Comparison of ENCODE assay signal across 26 cellular contexts in the genomic region with DNA sequence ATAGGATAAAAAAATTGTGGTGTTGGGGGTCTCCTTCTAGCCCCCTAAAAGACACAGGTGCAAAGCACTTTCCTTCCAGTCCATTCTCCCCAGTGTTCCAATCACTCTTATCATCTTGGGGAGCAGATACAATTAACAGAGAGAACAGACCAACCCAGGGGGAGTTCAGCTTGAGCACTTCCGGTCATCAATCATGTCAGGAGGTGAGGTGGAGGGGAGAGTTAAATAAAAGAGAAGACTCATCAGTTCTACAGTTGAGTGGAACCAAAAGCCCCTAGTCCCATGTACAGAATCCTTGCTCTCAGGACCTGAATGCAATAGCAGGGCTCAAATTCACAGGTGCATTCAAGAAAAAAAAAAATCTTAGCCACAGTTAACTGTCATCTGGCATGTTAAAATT.
"Had no signal": no experiment of that assay in that cellular context is flagged by ENCODE, and none has a peak within 500 bp of the region (broad histone marks: within the 10 kb centered on the region; RNA-seq: fewer than 3 reads in every experiment).

No MANE protein-coding gene starts in this region.

- H3K27me3 ChIP-seq: gastrocnemius medialis, left lung, right atrium auricular region, stomach, thyroid gland, vagina had no signal

- H3K27ac Mint-ChIP-seq: nephron progenitor cell had no signal

- H3K4me3 ChIP-seq: gastrocnemius medialis, left lung, lower lobe of right lung, prostate gland, right atrium auricular region, smooth muscle cell, stomach, thyroid gland, vagina had no signal

- ATAC-seq: effector memory CD8-positive, alpha-beta T cell; esophagus mucosa; gastrocnemius medialis; left lung; lower lobe of right lung; naive thymus-derived CD8-positive, alpha-beta T cell; sciatic nerve had no signal

- H3K4me1 ChIP-seq: gastrocnemius medialis, left lung, lower lobe of right lung, prostate gland, right atrium auricular region, stomach, thyroid gland, vagina had no signal

- H3K4me2 ChIP-seq: smooth muscle cell had no signal

- FAIRE-seq: kidney had no signal

- H3K27me3 Mint-ChIP-seq: effector memory CD8-positive, alpha-beta T cell; naive thymus-derived CD8-positive, alpha-beta T cell had no signal

- H3K36me3 ChIP-seq: gastrocnemius medialis, left lung, lower lobe of right lung, prostate gland, right atrium auricular region, stomach, thyroid gland, vagina had no signal

- H3K27ac ChIP-seq: epithelial cell of prostate, gastrocnemius medialis, left lung, lower lobe of right lung, prostate gland, right atrium auricular region, stomach, thyroid gland, vagina had no signal

- H3K9me3 ChIP-seq: gastrocnemius medialis, prostate gland, thyroid gland, vagina had no signal

- DNase-seq: cortex of kidney; effector memory CD8-positive, alpha-beta T cell; foreskin fibroblast; gastrocnemius medialis; head of caudate nucleus; kidney; left lung; lower lobe of right lung; naive thymus-derived CD8-positive, alpha-beta T cell; nephron progenitor cell; nucleus accumbens; stimulated activated CD4-positive, alpha-beta T cell treated with anti-CD3 and anti-CD28 coated beads, Interleukin-12 subunit alpha, Interleukin-12 subunit beta, amount 100 ng/mL, for 4 hours; stimulated activated CD4-positive, alpha-beta T cell treated with anti-CD3 and anti-CD28 coated beads, Interleukin-1b, Interleukin-23, amount 100 ng/mL, for 48 hours; stimulated activated CD4-positive, alpha-beta T cell treated with anti-CD3 and anti-CD28 coated beads, Interleukin-4, amount 100 ng/mL, for 1 hour; stimulated activated CD8-positive, alpha-beta memory T cell treated with anti-CD3 and anti-CD28 coated beads, Interleukin-4, amount 100 ng/mL, for 48 hours; stimulated activated naive CD4-positive, alpha-beta T cell treated with Interleukin-2 at 50 U/mL for 16 hours; stomach; thyroid gland; trophoblast cell had no signal

- H3K4me3 Mint-ChIP-seq: effector memory CD8-positive, alpha-beta T cell; naive thymus-derived CD8-positive, alpha-beta T cell; nephron progenitor cell had no signal
